26 cellular contexts compared by ENCODE assay signal in the genomic region with DNA sequence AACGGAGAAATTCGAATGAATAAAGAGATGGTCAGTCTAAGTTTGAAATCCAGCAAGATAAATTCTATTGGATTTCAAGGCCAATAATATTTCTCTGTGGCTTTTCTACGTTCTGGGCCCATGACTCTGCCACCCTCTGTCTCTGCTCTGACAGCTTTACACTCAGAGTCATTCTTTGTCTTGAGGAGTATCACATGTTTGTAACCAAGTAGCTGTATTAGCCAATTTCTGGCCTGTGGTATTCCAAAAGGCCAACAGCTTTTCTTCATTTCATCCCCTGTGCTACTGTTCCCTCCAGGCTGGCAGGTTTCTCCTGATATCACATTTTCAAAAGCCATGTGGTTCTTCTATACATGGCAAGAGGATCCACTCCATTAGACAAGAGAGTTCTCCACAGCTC.
"Had no signal": no experiment of that assay in that cellular context is flagged by ENCODE, and none has a peak within 500 bp of the region (broad histone marks: within the 10 kb centered on the region; RNA-seq: fewer than 3 reads in every experiment).

No MANE protein-coding gene starts in this region.

- H3K36me3 ChIP-seq: adrenal gland, ascending aorta, esophagus squamous epithelium, heart left ventricle, WERI-Rb-1 had no signal

- H3K27me3 ChIP-seq: adrenal gland, ascending aorta, esophagus squamous epithelium, heart left ventricle had no signal

- H3K4me1 ChIP-seq: adrenal gland, ascending aorta, esophagus squamous epithelium, heart left ventricle had no signal

- DNase-seq: activated B cell treated with CpG ODN at 0.5 μM for 24 hours; activated CD4-positive, alpha-beta T cell treated with anti-CD3 and anti-CD28 coated beads for 48 hours; activated CD4-positive, alpha-beta T cell treated with anti-CD3 and anti-CD28 coated beads, Interleukin-2, amount 50 U/mL, for 1 hour; activated CD4-positive, alpha-beta T cell treated with anti-CD3 and anti-CD28 coated beads, Interleukin-2, amount 50 U/mL, for 48 hours; activated CD8-positive, alpha-beta memory T cell treated with anti-CD3 and anti-CD28 coated beads, Interleukin-2, amount 10 ng/mL, durations not matched to agents 7 days and 5 days; activated CD8-positive, alpha-beta memory T cell treated with anti-CD3 and anti-CD28 coated beads, Interleukin-2, amount 50 U/mL, for 4 hours; activated CD8-positive, alpha-beta T cell treated with anti-CD3 and anti-CD28 coated beads, Interleukin-2, amount 10 ng/mL, durations not matched to agents 7 days and 5 days; activated effector memory CD4-positive, alpha-beta T cell treated with anti-CD3 and anti-CD28 coated beads, Interleukin-2, amount 50 U/mL, for 16 hours; activated naive CD4-positive, alpha-beta T cell treated with anti-CD3 and anti-CD28 coated beads for 36 hours; activated naive CD8-positive, alpha-beta T cell treated with anti-CD3 and anti-CD28 coated beads for 36 hours; activated naive CD8-positive, alpha-beta T cell treated with anti-CD3 and anti-CD28 coated beads, Interleukin-2, amount 50 U/mL, for 24 hours; activated T-cell treated with anti-CD3 and anti-CD28 coated beads, Interleukin-2, amount 50 U/mL, for 1 hour; activated T-cell treated with anti-CD3 and anti-CD28 coated beads, Interleukin-2, amount 50 U/mL, for 48 hours; adrenal gland; amygdala; effector CD8-positive, alpha-beta T cell; esophagus squamous epithelium; glutamatergic neuron; heart left ventricle; hypothalamus; T-helper 17 cell; T1000; WERI-Rb-1 had no signal

- ATAC-seq: activated CD4-positive, CD25-positive, alpha-beta regulatory T cell treated with anti-CD3 and anti-CD28 coated beads, Interleukin-2, amount 50 U/mL, for 24 hours; activated CD8-positive, alpha-beta memory T cell treated with anti-CD3 and anti-CD28 coated beads, Interleukin-2, amount 10 ng/mL, durations not matched to agents 7 days and 5 days; activated CD8-positive, alpha-beta T cell treated with anti-CD3 and anti-CD28 coated beads, Interleukin-2, amount 10 ng/mL, durations not matched to agents 7 days and 5 days; activated naive CD8-positive, alpha-beta T cell treated with anti-CD3 and anti-CD28 coated beads, Interleukin-2, amount 50 U/mL, for 24 hours; heart left ventricle; T-helper 17 cell had no signal

- H3K9me3 ChIP-seq: adrenal gland, ascending aorta, esophagus squamous epithelium had no signal

- H3K4me3 ChIP-seq: adrenal gland, ascending aorta, esophagus squamous epithelium, heart left ventricle had no signal

- H3K27ac ChIP-seq: adrenal gland, ascending aorta, epithelial cell of prostate, esophagus squamous epithelium, heart left ventricle, WERI-Rb-1 had no signal
